ENCODE assay signal across 1 cellular context in genomic region chr13:88761145-88761544, GRCh38.
TF ChIP-seq lines count a peak whose summit lies in the region.

No MANE protein-coding gene starts in this region.

TF ChIP-seq in GM23338, 12 proteins besides CTCF, POLR2A, EP300 and RAD21 (continued from another document):
- no peak for TF ChIP-seq REST (IDR thresholded peaks at IDR 0.05; ENCODE audit: unreplicated experiment)
- TF ChIP-seq EZH2phosphoT487 (IDR thresholded peaks at IDR 0.05; ENCODE audit: unreplicated experiment): no peak
- no peak for TF ChIP-seq ZNF462 (CRISPR knock-in tag; IDR thresholded peaks at IDR 0.05)
- TF ChIP-seq JUNB (IDR thresholded peaks at IDR 0.05; ENCODE audit: unreplicated experiment): no peak
- TF ChIP-seq NANOG (IDR thresholded peaks at IDR 0.05; ENCODE audit: borderline replicate concordance): no peak
- no peak for TF ChIP-seq ZNF114 (CRISPR knock-in tag; IDR thresholded peaks at IDR 0.05)
- no peak for TF ChIP-seq ETS1 (IDR thresholded peaks at IDR 0.05)
- no peak for TF ChIP-seq EZH2 (IDR thresholded peaks at IDR 0.05; ENCODE audit: low read depth, unreplicated experiment)
- no peak for TF ChIP-seq POLR2AphosphoS5 (IDR thresholded peaks at IDR 0.05; ENCODE audit: low read depth)
- TF ChIP-seq CREB1 (CRISPR knock-in tag; IDR thresholded peaks at IDR 0.05; ENCODE audit: low read depth): no peak
- TF ChIP-seq ZNF331 (CRISPR knock-in tag; IDR thresholded peaks at IDR 0.05; ENCODE audit: low read depth): no peak
TF ChIP-seq in GM23338: peak in this region for 0.
